ENCODE assay signal across 1 cellular context in the genomic region with DNA sequence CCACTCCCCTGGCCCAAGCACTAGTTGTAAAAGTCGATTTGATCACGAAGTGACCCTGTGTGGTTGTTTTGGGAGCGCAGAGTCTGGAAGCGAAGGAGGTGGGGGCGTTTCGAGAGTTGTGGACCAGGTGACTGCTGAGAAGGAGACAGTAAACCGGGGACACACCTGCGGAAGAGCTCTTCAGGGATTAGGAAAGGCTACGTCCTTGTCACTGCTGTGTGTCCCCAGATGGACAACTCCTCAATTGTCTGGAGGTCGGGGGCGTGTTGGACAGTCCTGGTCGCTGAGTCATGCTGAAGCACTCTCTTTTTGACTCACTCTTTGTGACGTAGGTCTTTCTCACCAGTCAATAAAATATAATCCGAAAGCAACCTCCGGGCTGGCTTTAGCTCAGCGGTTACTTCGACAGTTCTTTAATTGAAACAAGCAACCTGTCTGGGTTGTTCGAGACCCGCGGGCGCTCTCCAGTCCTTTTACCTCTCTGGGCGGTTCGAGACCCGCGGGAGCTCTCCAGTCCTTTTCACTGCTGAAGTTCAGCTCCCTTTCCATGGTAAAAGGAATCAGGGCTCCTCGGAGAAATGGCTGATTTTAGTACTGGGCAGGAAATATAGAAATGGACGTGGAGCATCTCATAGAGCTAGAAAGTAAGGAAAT.
TF ChIP-seq lines count a peak whose summit lies in the region.

No MANE protein-coding gene starts in this region.

TF ChIP-seq in HepG2, 621 proteins besides CTCF, POLR2A, EP300 and RAD21 (continued from another document and continues in another):
- TF ChIP-seq ZNF574 (CRISPR knock-in tag; IDR thresholded peaks at IDR 0.05) (peak; percentile 74), ZNF329 (CRISPR knock-in tag; IDR thresholded peaks at IDR 0.05; ENCODE audit: low read depth) (no peak), ZNF562 (CRISPR knock-in tag; IDR thresholded peaks at IDR 0.05; ENCODE audit: borderline replicate concordance) (no peak), PLSCR1 (CRISPR knock-in tag; IDR thresholded peaks at IDR 0.05; ENCODE audit: borderline replicate concordance) (no peak), ZNF136 (CRISPR knock-in tag; IDR thresholded peaks at IDR 0.05; ENCODE audit: low read depth) (no peak), MYC (CRISPR knock-in tag; IDR thresholded peaks at IDR 0.05; ENCODE audit: borderline replicate concordance) (peak; percentile 35; the same call in 1 of the 2 replicates), TRIM22 (IDR thresholded peaks at IDR 0.05) (no peak), ZNF773 (CRISPR knock-in tag; IDR thresholded peaks at IDR 0.05; ENCODE audit: borderline replicate concordance) (no peak), ZNF546 (CRISPR knock-in tag; conservative IDR thresholded peaks at IDR 0.05) (no peak), PRPF4 (IDR thresholded peaks at IDR 0.05; ENCODE audit: low read depth, low read length, poor library complexity, severe bottlenecking) (no peak), HDAC1 (CRISPR knock-in tag; IDR thresholded peaks at IDR 0.05) (peak; percentile 72), GTF2F1 (IDR thresholded peaks at IDR 0.05; ENCODE audit: low read length) (no peak), ZZZ3 (CRISPR knock-in tag; IDR thresholded peaks at IDR 0.05; ENCODE audit: borderline replicate concordance) (no peak), ZSCAN29 (CRISPR knock-in tag; conservative IDR thresholded peaks at IDR 0.05) (no peak), REPIN1 (CRISPR knock-in tag; IDR thresholded peaks at IDR 0.05; ENCODE audit: borderline replicate concordance, low read depth) (peak; percentile 65; the same call in 1 of the 2 replicates), PPARG (CRISPR knock-in tag; conservative IDR thresholded peaks at IDR 0.05) (0 out of 2 replicates have a peak, but pooled peaks have one; percentile 40), ZBTB39 (CRISPR knock-in tag; IDR thresholded peaks at IDR 0.05) (peak; percentile 41; the same call in 1 of the 2 replicates), ZNF780A (CRISPR knock-in tag; IDR thresholded peaks at IDR 0.05) (no peak), HDAC6 (IDR thresholded peaks at IDR 0.05; ENCODE audit: low read depth, low read length) (no peak), ERF (CRISPR knock-in tag; IDR thresholded peaks at IDR 0.05) (peak; percentile 90), ZNF160 (CRISPR knock-in tag; IDR thresholded peaks at IDR 0.05) (no peak), ZNF724P (CRISPR knock-in tag; IDR thresholded peaks at IDR 0.05; ENCODE audit: borderline replicate concordance) (peak; percentile 84; the same call in 1 of the 2 replicates), ZNF792 (CRISPR knock-in tag; IDR thresholded peaks at IDR 0.05) (peak; percentile 79; the same call in 1 of the 2 replicates), KLF16 (CRISPR knock-in tag; IDR thresholded peaks at IDR 0.05) (peak in 1 of 2 experiments; percentile 88; a peak in 2 of 4 replicates), LCORL (IDR thresholded peaks at IDR 0.05) (no peak), LCORL (CRISPR knock-in tag; IDR thresholded peaks at IDR 0.05) (peak; percentile 62), RERE (CRISPR knock-in tag; IDR thresholded peaks at IDR 0.05; ENCODE audit: low read depth) (peak; percentile 35; the same call in 1 of the 2 replicates), ZNF772 (CRISPR knock-in tag; IDR thresholded peaks at IDR 0.05) (peak; percentile 68; the same call in 1 of the 2 replicates), KDM1A (CRISPR knock-in tag; IDR thresholded peaks at IDR 0.05) (no peak), ZNF605 (CRISPR knock-in tag; IDR thresholded peaks at IDR 0.05) (peak; percentile 50; the same call in 1 of the 2 replicates), ZBTB2 (CRISPR knock-in tag; IDR thresholded peaks at IDR 0.05; ENCODE audit: low read depth) (no peak), DPF2 (CRISPR knock-in tag; IDR thresholded peaks at IDR 0.05; ENCODE audit: borderline replicate concordance, low read depth) (no peak), SOX13 (IDR thresholded peaks at IDR 0.05) (no peak), SOX13 (CRISPR knock-in tag; conservative IDR thresholded peaks at IDR 0.05 in 1 of 2, IDR thresholded peaks at IDR 0.05 in 1 of 2) (peak in 1 of 2 experiments; percentile 74; a peak in 2 of 4 replicates), ZNF253 (CRISPR knock-in tag; IDR thresholded peaks at IDR 0.05; ENCODE audit: borderline replicate concordance) (no peak), DNMT3B (CRISPR knock-in tag; conservative IDR thresholded peaks at IDR 0.05) (peak; percentile 83; the same call in 1 of the 2 replicates), MIER3 (CRISPR knock-in tag; IDR thresholded peaks at IDR 0.05; ENCODE audit: borderline replicate concordance) (0 out of 2 replicates have a peak, but pooled peaks have one; percentile 68)
- TF ChIP-seq, protein P1, sequence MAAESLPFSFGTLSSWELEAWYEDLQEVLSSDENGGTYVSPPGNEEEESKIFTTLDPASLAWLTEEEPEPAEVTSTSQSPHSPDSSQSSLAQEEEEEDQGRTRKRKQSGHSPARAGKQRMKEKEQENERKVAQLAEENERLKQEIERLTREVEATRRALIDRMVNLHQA (CRISPR knock-in tag; IDR thresholded peaks at IDR 0.05), result no peak
- TF ChIP-seq, protein P2, sequence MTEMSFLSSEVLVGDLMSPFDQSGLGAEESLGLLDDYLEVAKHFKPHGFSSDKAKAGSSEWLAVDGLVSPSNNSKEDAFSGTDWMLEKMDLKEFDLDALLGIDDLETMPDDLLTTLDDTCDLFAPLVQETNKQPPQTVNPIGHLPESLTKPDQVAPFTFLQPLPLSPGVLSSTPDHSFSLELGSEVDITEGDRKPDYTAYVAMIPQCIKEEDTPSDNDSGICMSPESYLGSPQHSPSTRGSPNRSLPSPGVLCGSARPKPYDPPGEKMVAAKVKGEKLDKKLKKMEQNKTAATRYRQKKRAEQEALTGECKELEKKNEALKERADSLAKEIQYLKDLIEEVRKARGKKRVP (CRISPR knock-in tag; IDR thresholded peaks at IDR 0.05), result 0 out of 4 replicates have a peak, but pooled peaks of 1 of the 2 experiments have one; percentile 27
- TF ChIP-seq, protein P3, sequence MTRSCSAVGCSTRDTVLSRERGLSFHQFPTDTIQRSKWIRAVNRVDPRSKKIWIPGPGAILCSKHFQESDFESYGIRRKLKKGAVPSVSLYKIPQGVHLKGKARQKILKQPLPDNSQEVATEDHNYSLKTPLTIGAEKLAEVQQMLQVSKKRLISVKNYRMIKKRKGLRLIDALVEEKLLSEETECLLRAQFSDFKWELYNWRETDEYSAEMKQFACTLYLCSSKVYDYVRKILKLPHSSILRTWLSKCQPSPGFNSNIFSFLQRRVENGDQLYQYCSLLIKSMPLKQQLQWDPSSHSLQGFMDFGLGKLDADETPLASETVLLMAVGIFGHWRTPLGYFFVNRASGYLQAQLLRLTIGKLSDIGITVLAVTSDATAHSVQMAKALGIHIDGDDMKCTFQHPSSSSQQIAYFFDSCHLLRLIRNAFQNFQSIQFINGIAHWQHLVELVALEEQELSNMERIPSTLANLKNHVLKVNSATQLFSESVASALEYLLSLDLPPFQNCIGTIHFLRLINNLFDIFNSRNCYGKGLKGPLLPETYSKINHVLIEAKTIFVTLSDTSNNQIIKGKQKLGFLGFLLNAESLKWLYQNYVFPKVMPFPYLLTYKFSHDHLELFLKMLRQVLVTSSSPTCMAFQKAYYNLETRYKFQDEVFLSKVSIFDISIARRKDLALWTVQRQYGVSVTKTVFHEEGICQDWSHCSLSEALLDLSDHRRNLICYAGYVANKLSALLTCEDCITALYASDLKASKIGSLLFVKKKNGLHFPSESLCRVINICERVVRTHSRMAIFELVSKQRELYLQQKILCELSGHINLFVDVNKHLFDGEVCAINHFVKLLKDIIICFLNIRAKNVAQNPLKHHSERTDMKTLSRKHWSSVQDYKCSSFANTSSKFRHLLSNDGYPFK (CRISPR knock-in tag; IDR thresholded peaks at IDR 0.05; ENCODE audit: borderline replicate concordance), result peak; percentile 58; the same call in 1 of the 2 replicates
